Comparison of ENCODE assay signal across 1 cellular context in genomic region chr6:16851758-16852157, GRCh38.
TF ChIP-seq lines count a peak whose summit lies in the region.

No MANE protein-coding gene starts in this region.

TF ChIP-seq in K562, 482 proteins besides CTCF, POLR2A, EP300 and RAD21 (continued from another document):
- TF ChIP-seq NFYB (IDR thresholded peaks at IDR 0.05; ENCODE audit: extremely low read depth, insufficient read length) (no peak), SMARCE1 (IDR thresholded peaks at IDR 0.05) (0 out of 2 replicates have a peak, but pooled peaks have one; percentile 15), NFE2L1 (tag; IDR thresholded peaks at IDR 0.05; ENCODE audit: borderline replicate concordance, low read depth) (peak; percentile 96), SMARCA4 (IDR thresholded peaks at IDR 0.05) (peak; percentile 23; the same call in 1 of the 2 replicates), MEF2D (tag; conservative IDR thresholded peaks at IDR 0.05; ENCODE audit: low read depth) (0 out of 2 replicates have a peak, but pooled peaks have one; percentile 17), CBX8 (IDR thresholded peaks at IDR 0.05; ENCODE audit: borderline replicate concordance, extremely low read depth, low read depth, low read length, poor library complexity, severe bottlenecking) (no peak), RFX1 (IDR thresholded peaks at IDR 0.05) (no peak), EGR1 (conservative IDR thresholded peaks at IDR 0.05) (no peak), C11orf30 (IDR thresholded peaks at IDR 0.05; ENCODE audit: low read depth) (peak; percentile 85), ZBTB43 (CRISPR knock-in tag; IDR thresholded peaks at IDR 0.05) (no peak), BACH1 (tag; IDR thresholded peaks at IDR 0.05) (peak; percentile 96), DPF2 (IDR thresholded peaks at IDR 0.05) (peak; percentile 45; the same call in 1 of the 2 replicates), CBX2 (IDR thresholded peaks at IDR 0.05; ENCODE audit: insufficient read depth, low read length, poor library complexity, severe bottlenecking) (no peak), KDM4B (IDR thresholded peaks at IDR 0.05; ENCODE audit: borderline replicate concordance in 2 of 2, low read depth in 1 of 2) (no peak), GMEB1 (CRISPR knock-in tag; IDR thresholded peaks at IDR 0.05) (no peak), E4F1 (CRISPR knock-in tag; IDR thresholded peaks at IDR 0.05; ENCODE audit: borderline replicate concordance) (0 out of 2 replicates have a peak, but pooled peaks have one; percentile 38)
TF ChIP-seq in K562: peak in this region for 18.
